In the genomic region with DNA sequence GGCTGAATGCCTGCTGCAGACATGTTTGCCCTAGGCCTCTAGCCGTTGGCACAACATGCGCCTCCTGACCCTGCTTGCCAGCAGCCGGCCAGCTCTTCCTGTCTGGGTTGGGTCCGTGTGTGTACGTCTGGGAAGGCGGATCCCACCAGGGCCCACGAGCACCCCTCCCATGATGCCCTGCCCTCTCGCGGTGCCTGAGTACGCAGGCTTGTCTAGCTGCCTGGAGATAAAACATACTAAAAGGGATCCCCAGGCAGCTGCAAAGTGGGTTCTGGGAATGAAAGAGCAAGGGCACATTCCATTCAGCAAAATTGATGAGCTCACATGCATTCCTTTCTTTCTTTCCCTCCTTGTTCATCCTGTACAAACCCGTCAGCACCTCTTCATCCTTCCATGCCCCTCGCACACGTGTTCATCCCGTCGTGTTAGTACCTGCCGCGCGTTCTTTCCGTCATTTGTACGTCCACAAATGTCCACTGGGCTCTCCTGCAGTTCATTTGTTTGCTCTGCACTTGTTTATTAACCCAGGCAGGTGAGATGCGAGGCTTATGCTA, we compare ENCODE assay signal across 18 cellular contexts.
DNase-seq lines count a peak whose midpoint lies in the region; ATAC-seq, FAIRE-seq and TF ChIP-seq lines count a peak whose summit lies in the region.
"Had no signal": no experiment of that assay in that cellular context is flagged by ENCODE, and none has a peak within 500 bp of the region (broad histone marks: within the 10 kb centered on the region; RNA-seq: fewer than 3 reads in every experiment).

No MANE protein-coding gene starts in this region.

- H3K27me3 Mint-ChIP-seq in type B pancreatic cell: no peaks in the 10 kb centered on the region

- TF ChIP-seq RAD21 in HepG2 (CRISPR knock-in tag; IDR thresholded peaks at IDR 0.05): no peak

- H3K36me3 Mint-ChIP-seq in type B pancreatic cell: peaks cover 4% of the 10 kb centered on the region

- H3K4me3 ChIP-seq in cardiac muscle cell (no peak overlapping the region), brain microvascular endothelial cell (ENCODE audit: low read depth, low read length) (no peak overlapping the region), HepG2 (replicated peaks in 1 of 3; ENCODE audit: insufficient read depth in 1 of 3, low read depth in 2 of 3, low read length in 3 of 3) (no peak overlapping the region), MM.1S (ENCODE audit: low read length) (no peak overlapping the region)
- H3K4me3 ChIP-seq: Peyer's patch had no signal

- H4K20me1 ChIP-seq in HepG2 (ENCODE audit: insufficient read depth, low read length) (0 out of 2 replicates have a peak, but pooled peaks cover 2% of the 10 kb centered on the region), MM.1S (ENCODE audit: insufficient read depth, low read length) (no peaks in the 10 kb centered on the region)

- peak overlapping the region; percentile 77 for H3K27ac Mint-ChIP-seq in type B pancreatic cell
- H3K27ac Mint-ChIP-seq: activated T-helper 17 cell treated with anti-CD3 and anti-CD28 coated beads, Interleukin-2, amount 50 U/mL, for 72 hours; effector memory CD8-positive, alpha-beta T cell had no signal

- H3K9me3 Mint-ChIP-seq in type B pancreatic cell: no peaks in the 10 kb centered on the region
- H3K9me3 Mint-ChIP-seq: activated T-helper 17 cell treated with anti-CD3 and anti-CD28 coated beads, Interleukin-2, amount 50 U/mL, for 72 hours had no signal

- 7% methylated on average over 12 of the region's 21 CpGs for WGBS in HepG2 (ENCODE audit: low lambda C conversion rate)

- TF ChIP-seq POLR2A in HepG2 (IDR thresholded peaks at IDR 0.05; ENCODE audit: insufficient read depth in 1 of 2, low read depth in 2 of 2, low read length in 2 of 2): no peak

- H3K9ac ChIP-seq in HepG2 (ENCODE audit: insufficient read depth, low read depth, low read length) (no peak overlapping the region), MM.1S (ENCODE audit: low read length) (no peak overlapping the region)
- H3K9ac ChIP-seq: parathyroid adenoma had no signal

- peak overlapping the region; percentile 51 for H3K27ac ChIP-seq in cardiac muscle cell
- no peak overlapping the region for H3K27ac ChIP-seq in brain microvascular endothelial cell
- H3K27ac ChIP-seq in HepG2 (ENCODE audit: extremely low read length, insufficient read depth, low read length): no peak overlapping the region
- H3K27ac ChIP-seq in MM.1S (ENCODE audit: low read length): no peak overlapping the region
- H3K27ac ChIP-seq: parathyroid adenoma, Peyer's patch had no signal

- TF ChIP-seq CTCF in cardiac muscle cell (IDR thresholded peaks at IDR 0.05; ENCODE audit: low read depth, low read length) (no peak), brain microvascular endothelial cell (IDR thresholded peaks at IDR 0.05; ENCODE audit: low read depth, low read length, missing control alignments) (peak; percentile 17), HepG2 (CRISPR knock-in tag; IDR thresholded peaks at IDR 0.05) (no peak), type B pancreatic cell (conservative IDR thresholded peaks at IDR 0.05) (no peak), MM.1S (IDR thresholded peaks at IDR 0.05; ENCODE audit: low read length) (no peak), GM10248 (IDR thresholded peaks at IDR 0.05; ENCODE audit: control extremely low read depth, extremely low read depth, low read depth, missing control alignments) (no peak)

- H3K36me3 ChIP-seq in cardiac muscle cell (no peaks in the 10 kb centered on the region), brain microvascular endothelial cell (replicated peaks) (no peaks in the 10 kb centered on the region), HepG2 (replicated peaks in 1 of 2; ENCODE audit: control insufficient read depth in 1 of 2, insufficient read depth in 2 of 2, low read length in 2 of 2) (no peaks in the 10 kb centered on the region), MM.1S (replicated peaks; ENCODE audit: insufficient read depth, low read length) (no peaks in the 10 kb centered on the region)
- H3K36me3 ChIP-seq: Peyer's patch had no signal

- H3F3A ChIP-seq in MM.1S (ENCODE audit: insufficient read depth, low read length): no peaks in the 10 kb centered on the region

- no peaks in the 10 kb centered on the region for H3K27me3 ChIP-seq in cardiac muscle cell
- no peaks in the 10 kb centered on the region for H3K27me3 ChIP-seq in brain microvascular endothelial cell (replicated peaks)
- peaks cover 7 to 43% of the 10 kb centered on the region in 2 experiments; a peak in 3 of 5 replicates for H3K27me3 ChIP-seq in HepG2 (ENCODE audit: control insufficient read depth in 1 of 2, insufficient read depth in 2 of 2, low read length in 2 of 2)
- H3K27me3 ChIP-seq in MM.1S (replicated peaks; ENCODE audit: insufficient read depth, low read length): peaks cover 87% of the 10 kb centered on the region
- H3K27me3 ChIP-seq: Peyer's patch had no signal

- no peak for FAIRE-seq in HepG2 (lab: Jason Lieb, UNC)
- FAIRE-seq: HTR-8/SVneo had no signal

- TF ChIP-seq EP300 in HepG2 (IDR thresholded peaks at IDR 0.05; ENCODE audit: low read depth in 2 of 2, low read length in 2 of 2) (no peak), HepG2 (CRISPR knock-in tag; IDR thresholded peaks at IDR 0.05; ENCODE audit: borderline replicate concordance) (no peak)

- no peak overlapping the region for H2AFZ ChIP-seq in HepG2 (ENCODE audit: low read length)
- H2AFZ ChIP-seq in MM.1S (ENCODE audit: low read length): no peak overlapping the region
- H2AFZ ChIP-seq: parathyroid adenoma had no signal

- intact Hi-C loops in cardiac septum (cut with DNase I) (no loop called here), HepG2 (cut with micrococcal nuclease; ENCODE audit: unreplicated experiment) (no loop called here)

- CTCF ChIA-PET in HepG2 (lab: Yijun Ruan, JAX; ENCODE audit: low intra/inter-chr PET ratio, low total read pairs): no interaction called here
- CTCF ChIA-PET in GM10248 (lab: Yijun Ruan, JAX): interaction anchor here (2.8 kb wide), 1 partner anchor 26 kb away, joined by 15 read pairs; no protein-coding TSS in a partner anchor

- H3K4me1 ChIP-seq in cardiac muscle cell (ENCODE audit: low read depth): peaks cover 3% of the 10 kb centered on the region
- H3K4me1 ChIP-seq in HepG2 (ENCODE audit: insufficient read depth, low read length): peaks cover 10% of the 10 kb centered on the region
- H3K4me1 ChIP-seq in MM.1S (ENCODE audit: low read length): no peaks in the 10 kb centered on the region
- H3K4me1 ChIP-seq: parathyroid adenoma, Peyer's patch had no signal

- H3K4me1 Mint-ChIP-seq in type B pancreatic cell (ENCODE audit: unreplicated experiment): peaks cover 12% of the 10 kb centered on the region
- H3K4me1 Mint-ChIP-seq: activated T-helper 17 cell treated with anti-CD3 and anti-CD28 coated beads, Interleukin-2, amount 50 U/mL, for 72 hours had no signal

- POLR2A ChIA-PET in HepG2 (lab: Yijun Ruan, JAX): no interaction called here
- POLR2A ChIA-PET in GM10248 (lab: Yijun Ruan, JAX): no interaction called here

- no peak overlapping the region for H3K4me2 ChIP-seq in HepG2 (ENCODE audit: low read depth, low read length)
- H3K4me2 ChIP-seq in MM.1S (ENCODE audit: low read depth, low read length): no peak overlapping the region

- peak in 1 of 2 donors; percentile 27 for DNase-seq in cardiac muscle cell (ENCODE audit: low read depth in 1 of 2, low spot score in 1 of 2)
- no peak for DNase-seq in cardiac septum (ENCODE audit: low spot score)
- DNase-seq in brain microvascular endothelial cell: peak; percentile 38
- DNase-seq in HepG2 (ENCODE audit: low spot score): peak; percentile 10
- no peak for DNase-seq in type B pancreatic cell (ENCODE audit: extremely low spot score, unreplicated experiment)
- no peak for DNase-seq in MM.1S
- DNase-seq in GM10248 (ENCODE audit: extremely low spot score): no peak
- no peak for DNase-seq in SIG-M5 (lab: John Stamatoyannopoulos, UW)
- DNase-seq: activated CD4-positive, alpha-beta T cell treated with anti-CD3 and anti-CD28 coated beads, Interleukin-2, amount 50 U/mL, for 4 hours; DND-41; effector memory CD8-positive, alpha-beta T cell; NCI-H2227 treated with DMSO at 0.1 percent for 48 hours; Peyer's patch; T-helper 9 cell; trophoblast cell had no signal

- in situ Hi-C loops in brain microvascular endothelial cell (cut with HindIII; ENCODE audit: low pct_ligation_motif_present, low sequenced_read_pairs) (no loop called here), HepG2 (cut with HindIII; ENCODE audit: extremely low pct_ligation_motif_present, low pct_unique_long_range_greater_than_20kb) (no loop called here)

- H3K79me2 ChIP-seq in HepG2 (ENCODE audit: insufficient read depth, low read length): no peaks in the 10 kb centered on the region
- H3K79me2 ChIP-seq in MM.1S (ENCODE audit: low read length): no peaks in the 10 kb centered on the region
- H3K79me2 ChIP-seq: parathyroid adenoma had no signal

- H3K4me3 Mint-ChIP-seq in type B pancreatic cell: peak overlapping the region; percentile 24
- H3K4me3 Mint-ChIP-seq: activated T-helper 17 cell treated with anti-CD3 and anti-CD28 coated beads, Interleukin-2, amount 50 U/mL, for 72 hours; effector memory CD8-positive, alpha-beta T cell had no signal

- ATAC-seq in HepG2: no peak; the same call in 2 of the 3 replicates
- ATAC-seq: activated T-helper 17 cell treated with anti-CD3 and anti-CD28 coated beads, Interleukin-2, amount 50 U/mL, for 72 hours; effector memory CD8-positive, alpha-beta T cell had no signal

- no peaks in the 10 kb centered on the region for H3K9me2 ChIP-seq in MM.1S (replicated peaks; ENCODE audit: insufficient read depth, low read length)

- BruUV-seq in HepG2 (replicated peaks; lab: Mats Ljungman, UMichigan): no TSS peak

- H3K9me3 ChIP-seq in cardiac muscle cell (ENCODE audit: low read depth) (no peaks in the 10 kb centered on the region), HepG2 (ENCODE audit: low read length) (no peaks in the 10 kb centered on the region), MM.1S (replicated peaks; ENCODE audit: insufficient read depth, low read length) (no peaks in the 10 kb centered on the region)
- H3K9me3 ChIP-seq: Peyer's patch had no signal

TF ChIP-seq in HepG2, 621 proteins besides CTCF, POLR2A, EP300 and RAD21:
- TF ChIP-seq GPN1 (CRISPR knock-in tag; IDR thresholded peaks at IDR 0.05; ENCODE audit: borderline replicate concordance): no peak
- no peak for TF ChIP-seq BRD4 (CRISPR knock-in tag; IDR thresholded peaks at IDR 0.05)
- TF ChIP-seq ZNF207 (IDR thresholded peaks at IDR 0.05; ENCODE audit: borderline replicate concordance): no peak
- TF ChIP-seq, protein P1, sequence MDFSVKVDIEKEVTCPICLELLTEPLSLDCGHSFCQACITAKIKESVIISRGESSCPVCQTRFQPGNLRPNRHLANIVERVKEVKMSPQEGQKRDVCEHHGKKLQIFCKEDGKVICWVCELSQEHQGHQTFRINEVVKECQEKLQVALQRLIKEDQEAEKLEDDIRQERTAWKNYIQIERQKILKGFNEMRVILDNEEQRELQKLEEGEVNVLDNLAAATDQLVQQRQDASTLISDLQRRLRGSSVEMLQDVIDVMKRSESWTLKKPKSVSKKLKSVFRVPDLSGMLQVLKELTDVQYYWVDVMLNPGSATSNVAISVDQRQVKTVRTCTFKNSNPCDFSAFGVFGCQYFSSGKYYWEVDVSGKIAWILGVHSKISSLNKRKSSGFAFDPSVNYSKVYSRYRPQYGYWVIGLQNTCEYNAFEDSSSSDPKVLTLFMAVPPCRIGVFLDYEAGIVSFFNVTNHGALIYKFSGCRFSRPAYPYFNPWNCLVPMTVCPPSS (IDR thresholded peaks at IDR 0.05): no peak
TF ChIP-seq in HepG2: peak in this region for 0.

Comparison
In these comparisons a context has a peak if more than half of its experiments do, and no peak if none do; other contexts are left out.
1. DNase-seq: peak in brain microvascular endothelial cell (single experiment) and HepG2 (single experiment); none in cardiac septum (single experiment), type B pancreatic cell (single experiment), MM.1S (single experiment), GM10248 (single experiment) and SIG-M5 (single experiment).